14 cellular contexts compared by ENCODE assay signal in the genomic region with DNA sequence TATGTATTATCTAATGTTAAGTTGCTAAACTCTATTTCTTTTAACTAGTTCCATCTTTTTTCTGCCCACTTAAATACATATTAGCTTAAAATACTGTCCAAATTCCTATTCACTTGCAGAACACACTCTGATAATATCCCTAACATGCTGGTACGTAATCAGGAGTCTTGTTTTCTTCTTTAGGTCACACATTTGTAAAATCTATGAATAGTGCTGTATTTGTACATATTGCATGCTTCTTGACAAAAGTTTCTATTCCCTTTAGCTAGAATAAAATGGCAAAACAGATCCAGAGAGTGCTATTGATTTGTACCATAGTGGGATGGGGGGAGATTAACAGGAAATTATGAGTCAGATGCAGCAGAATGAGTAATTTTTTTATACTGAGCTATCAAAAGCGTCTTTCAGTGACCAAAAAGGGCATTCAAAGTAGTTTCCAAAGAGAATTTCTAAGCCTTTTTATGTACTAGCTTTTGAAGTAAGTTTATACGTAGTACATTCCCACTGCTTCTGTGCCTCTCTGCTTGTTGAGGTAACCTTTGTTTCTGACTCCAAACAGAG.
A peak's percentile ranks its signal among the peaks of the same experiment; 100 is the strongest.
DNase-seq lines count a peak whose midpoint lies in the region; ATAC-seq, FAIRE-seq and TF ChIP-seq lines count a peak whose summit lies in the region.
"Had no signal": no experiment of that assay in that cellular context is flagged by ENCODE, and none has a peak within 500 bp of the region (broad histone marks: within the 10 kb centered on the region; RNA-seq: fewer than 3 reads in every experiment).

No MANE protein-coding gene starts in this region.

- no peaks in the 10 kb centered on the region for H3K9me3 ChIP-seq in endothelial cell of umbilical vein (replicated peaks; ENCODE audit: control insufficient read depth, insufficient read depth, low read length)
- H3K9me3 ChIP-seq: esophagus muscularis mucosa had no signal

- intact Hi-C loops in endothelial cell of umbilical vein (cut with micrococcal nuclease): no loop called here

- DNase-seq in AG20443 (ENCODE audit: low spot score) (peak; percentile 13), RWPE1 (ENCODE audit: low spot score) (peak; percentile 6), endothelial cell of umbilical vein (ENCODE audit: low read depth, low spot score) (peak; percentile 56), midbrain (lab: John Stamatoyannopoulos, UW) (peak; percentile 36), NCI-H345 treated with DMSO at 0.1 percent for 48 hours (lab: John Stamatoyannopoulos, UW; ENCODE audit: unreplicated experiment) (no peak)
- DNase-seq: activated B cell treated with CpG ODN at 0.5 μM for 24 hours, H9, NCI-H446 treated with DMSO at 0.1 percent for 48 hours, SW 1271 had no signal

- ATAC-seq in GM18867 (IDR thresholded peaks at IDR 0.05; ENCODE audit: unreplicated experiment) (no peak), HG02840 (IDR thresholded peaks at IDR 0.05; ENCODE audit: low FRiP score, unreplicated experiment) (no peak), GM21529 (IDR thresholded peaks at IDR 0.05; ENCODE audit: unreplicated experiment) (no peak)

- H2AFZ ChIP-seq in endothelial cell of umbilical vein (ENCODE audit: low read depth, low read length): no peak overlapping the region

- H3K27me3 ChIP-seq in endothelial cell of umbilical vein (ENCODE audit: control insufficient read depth in 2 of 2, insufficient read depth in 2 of 2, low read length in 2 of 2): no peaks in the 10 kb centered on the region
- H3K27me3 ChIP-seq: esophagus muscularis mucosa had no signal

- no peak for TF ChIP-seq POLR2A in endothelial cell of umbilical vein (IDR thresholded peaks at IDR 0.05; ENCODE audit: low read depth, low read length)

- no TSS peak for BruUV-seq in endothelial cell of umbilical vein (replicated peaks; lab: Mats Ljungman, UMichigan)

- no peaks in the 10 kb centered on the region for H4K20me1 ChIP-seq in endothelial cell of umbilical vein (replicated peaks; ENCODE audit: control insufficient read depth, extremely low read depth, insufficient read depth, low read length)

- H3K4me3 ChIP-seq in endothelial cell of umbilical vein (replicated peaks in 1 of 3; ENCODE audit: insufficient read depth in 1 of 3, low read depth in 1 of 3, low read length in 3 of 3): no peak overlapping the region
- H3K4me3 ChIP-seq: esophagus muscularis mucosa, skin epidermis had no signal

- no peak overlapping the region for H3K27ac ChIP-seq in RWPE1
- no peak overlapping the region for H3K27ac ChIP-seq in endothelial cell of umbilical vein (ENCODE audit: insufficient read depth, low read depth, low read length)
- H3K27ac ChIP-seq: esophagus muscularis mucosa had no signal

- no peaks in the 10 kb centered on the region for H3K79me2 ChIP-seq in endothelial cell of umbilical vein (ENCODE audit: control insufficient read depth, insufficient read depth, low read length)

- H3K9ac ChIP-seq in endothelial cell of umbilical vein (replicated peaks; ENCODE audit: extremely low read depth, insufficient read depth, low read length): no peak overlapping the region

- dilution Hi-C loops in endothelial cell of umbilical vein (cut with MboI; ENCODE audit: extremely low pct_ligation_motif_present, low sequenced_read_pairs): no loop called here

- H3K9me1 ChIP-seq in endothelial cell of umbilical vein (replicated peaks; ENCODE audit: control insufficient read depth, extremely low read depth, insufficient read depth, low read length): no peaks in the 10 kb centered on the region

- H3K36me3 ChIP-seq in endothelial cell of umbilical vein (ENCODE audit: control insufficient read depth in 2 of 2, extremely low read depth in 1 of 2, insufficient read depth in 2 of 2, low read length in 2 of 2): no peaks in the 10 kb centered on the region

- POLR2A ChIA-PET in RWPE1 (lab: Yijun Ruan, JAX; ENCODE audit: low non-redundant PET) (no interaction called here), endothelial cell of umbilical vein (lab: Charles Lee) (no interaction called here)

- FAIRE-seq in endothelial cell of umbilical vein (lab: Jason Lieb, UNC): peak; percentile 53

- peak overlapping the region; percentile 8 for H3K4me2 ChIP-seq in endothelial cell of umbilical vein (ENCODE audit: insufficient read depth, low read length)

- H3K4me1 ChIP-seq in endothelial cell of umbilical vein (ENCODE audit: control insufficient read depth, extremely low read depth, insufficient read depth, low read length): peaks cover 10% of the 10 kb centered on the region
- H3K4me1 ChIP-seq: esophagus muscularis mucosa had no signal

- CTCF ChIA-PET in RWPE1 (lab: Yijun Ruan, JAX) (interaction anchor here (1.2 kb wide), 1 partner anchor 198 kb away, joined by 4 read pairs; no protein-coding TSS in a partner anchor), endothelial cell of umbilical vein (lab: Charles Lee) (interaction anchor here (0.6 to 2.0 kb wide), 7 partner anchors 9 to 225 kb away, joined by 3 to 6 read pairs (median 3); no protein-coding TSS in a partner anchor)

- TF ChIP-seq CTCF in RWPE1 (conservative IDR thresholded peaks at IDR 0.05; ENCODE audit: low read depth) (no peak), endothelial cell of umbilical vein (IDR thresholded peaks at IDR 0.05; ENCODE audit: extremely low read depth in 1 of 2, insufficient read depth in 1 of 2, low read depth in 1 of 2, low read length in 2 of 2) (no peak)

TF ChIP-seq in endothelial cell of umbilical vein, 7 proteins besides CTCF, POLR2A, EP300 and RAD21:
- no peak for TF ChIP-seq EZH2 (IDR thresholded peaks at IDR 0.05; ENCODE audit: borderline replicate concordance, low read depth, low read length, severe bottlenecking)
- TF ChIP-seq JUN (IDR thresholded peaks at IDR 0.05; ENCODE audit: borderline replicate concordance, insufficient read depth, insufficient read length, low read depth): peak; percentile 63
- peak; percentile 65 for TF ChIP-seq FOS (IDR thresholded peaks at IDR 0.05; ENCODE audit: borderline replicate concordance, insufficient read depth, low read length)
- no peak for TF ChIP-seq GATA2 (IDR thresholded peaks at IDR 0.05; ENCODE audit: insufficient read depth, insufficient read length, low read depth, low read length)
- TF ChIP-seq MAX (IDR thresholded peaks at IDR 0.05; ENCODE audit: insufficient read depth, insufficient read length): no peak
TF ChIP-seq in endothelial cell of umbilical vein: peak in this region for 2.
